ENCODE assay signal across 1 cellular context in genomic region chr2:141526760-141527159, GRCh38.
TF ChIP-seq lines count a peak whose summit lies in the region.

No MANE protein-coding gene starts in this region.

TF ChIP-seq in GM23338, 12 proteins besides CTCF, POLR2A, EP300 and RAD21 (continued from another document):
- TF ChIP-seq, protein P1, sequence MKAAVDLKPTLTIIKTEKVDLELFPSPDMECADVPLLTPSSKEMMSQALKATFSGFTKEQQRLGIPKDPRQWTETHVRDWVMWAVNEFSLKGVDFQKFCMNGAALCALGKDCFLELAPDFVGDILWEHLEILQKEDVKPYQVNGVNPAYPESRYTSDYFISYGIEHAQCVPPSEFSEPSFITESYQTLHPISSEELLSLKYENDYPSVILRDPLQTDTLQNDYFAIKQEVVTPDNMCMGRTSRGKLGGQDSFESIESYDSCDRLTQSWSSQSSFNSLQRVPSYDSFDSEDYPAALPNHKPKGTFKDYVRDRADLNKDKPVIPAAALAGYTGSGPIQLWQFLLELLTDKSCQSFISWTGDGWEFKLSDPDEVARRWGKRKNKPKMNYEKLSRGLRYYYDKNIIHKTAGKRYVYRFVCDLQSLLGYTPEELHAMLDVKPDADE (IDR thresholded peaks at IDR 0.05): no peak
TF ChIP-seq in GM23338: peak in this region for 0.
